Comparison of ENCODE assay signal across 19 cellular contexts in genomic region chr2:237184923-237185580, GRCh38.
"Had no signal": no experiment of that assay in that cellular context is flagged by ENCODE, and none has a peak within 500 bp of the region (broad histone marks: within the 10 kb centered on the region; RNA-seq: fewer than 3 reads in every experiment).

No MANE protein-coding gene starts in this region.

- DNase-seq: activated CD4-positive, alpha-beta T cell treated with anti-CD3 and anti-CD28 coated beads for 4 hours; activated CD8-positive, alpha-beta T cell treated with anti-CD3 and anti-CD28 coated beads for 36 hours; activated effector memory CD4-positive, alpha-beta T cell treated with Interleukin-2 at 50 U/mL for 16 hours; activated T-cell treated with anti-CD3 and anti-CD28 coated beads, Interleukin-2, amount 50 U/mL, for 4 hours; adrenal gland; caudate nucleus; hippocampal formation; kidney; left ventricle myocardium superior; mesendoderm; occipital lobe; psoas muscle; right lobe of liver; stimulated activated CD4-positive, alpha-beta T cell treated with anti-CD3 and anti-CD28 coated beads, Interleukin-1b, Interleukin-23, amount 100 ng/mL, for 48 hours; WERI-Rb-1 had no signal

- H3K27ac ChIP-seq: adrenal gland, coronary artery, psoas muscle, right lobe of liver, tibial nerve, vagina, WERI-Rb-1 had no signal

- H3K4me3 ChIP-seq: adrenal gland, coronary artery, psoas muscle, right lobe of liver, tibial nerve, vagina had no signal

- ATAC-seq: activated CD8-positive, alpha-beta T cell treated with anti-CD3 and anti-CD28 coated beads for 36 hours; activated T-cell treated with anti-CD3 and anti-CD28 coated beads, Interleukin-2, amount 50 U/mL, for 4 hours; left ventricle myocardium superior; natural killer cell treated with Interleukin-12 subunit alpha and Interleukin-12 subunit beta and Interleukin-15 and Interleukin-18, amount 100 ng/mL, for 72 hours; psoas muscle; right lobe of liver had no signal

- H3K36me3 ChIP-seq: adrenal gland, right lobe of liver, tibial nerve, vagina, WERI-Rb-1 had no signal

- H3K27me3 ChIP-seq: adrenal gland, right lobe of liver, tibial nerve, vagina had no signal

- H3K4me1 ChIP-seq: adrenal gland, psoas muscle, right lobe of liver had no signal

- H3K9me3 ChIP-seq: adrenal gland, psoas muscle, right lobe of liver, tibial nerve, vagina had no signal
